ENCODE assay signal across 2 cellular contexts in the genomic region with DNA sequence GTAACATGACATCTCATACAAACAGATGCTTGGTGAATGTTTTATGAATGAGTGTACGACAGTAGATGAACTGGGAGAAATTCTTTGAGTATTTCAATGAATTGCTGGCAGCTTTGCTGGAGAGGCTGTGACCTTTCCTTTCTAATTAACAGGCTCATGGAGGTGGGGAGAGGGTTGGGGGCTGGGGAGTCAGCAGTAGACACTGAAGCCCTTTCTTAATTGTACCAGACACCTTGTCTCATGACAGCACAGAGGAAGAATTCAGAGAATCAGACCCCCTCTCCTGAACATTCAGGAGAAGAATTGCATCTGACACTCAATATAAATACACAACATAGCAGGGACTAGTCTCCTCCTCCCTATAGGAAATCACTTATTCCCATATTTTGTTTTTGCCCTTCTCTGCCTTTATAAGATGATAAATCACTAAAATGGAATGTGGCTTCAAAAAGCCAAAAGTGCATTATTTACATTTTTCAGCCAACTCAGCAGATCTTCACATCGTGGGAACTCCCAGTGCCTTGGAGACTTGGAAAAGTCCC.
TF ChIP-seq lines count a peak whose summit lies in the region.

No MANE protein-coding gene starts in this region.

TF ChIP-seq in A549, 52 proteins besides CTCF, POLR2A, EP300 and RAD21 (continued from another document):
- TF ChIP-seq CHD4 (IDR thresholded peaks at IDR 0.05; ENCODE audit: borderline replicate concordance) (no peak), MAFK (IDR thresholded peaks at IDR 0.05; ENCODE audit: partially characterized antibody) (peak; percentile 99), NFE2L2 (conservative IDR thresholded peaks at IDR 0.05; ENCODE audit: low read length) (no peak), JUN (IDR thresholded peaks at IDR 0.05) (0 out of 5 replicates have a peak, but pooled peaks of 1 of the 2 experiments have one; percentile 21), RCOR1 (IDR thresholded peaks at IDR 0.05; ENCODE audit: low read depth, low read length) (no peak), ZFP36 (IDR thresholded peaks at IDR 0.05; ENCODE audit: borderline replicate concordance, partially characterized antibody) (no peak), FOSL2 (IDR thresholded peaks at IDR 0.05) (no peak), FOSL2 (CRISPR knock-in tag; IDR thresholded peaks at IDR 0.05) (0 out of 2 replicates have a peak, but pooled peaks have one; percentile 39), POLR2AphosphoS2 (conservative IDR thresholded peaks at IDR 0.05; ENCODE audit: low read length) (no peak), FOSB (CRISPR knock-in tag; IDR thresholded peaks at IDR 0.05) (no peak), CHD2 (IDR thresholded peaks at IDR 0.05; ENCODE audit: low read length, partially characterized antibody) (no peak), CBX2 (IDR thresholded peaks at IDR 0.05; ENCODE audit: borderline replicate concordance, low read depth) (no peak), MYC (IDR thresholded peaks at IDR 0.05; ENCODE audit: borderline replicate concordance, low read length) (no peak), NPAS2 (CRISPR knock-in tag; IDR thresholded peaks at IDR 0.05; ENCODE audit: borderline replicate concordance) (no peak), ZNF302 (CRISPR knock-in tag; IDR thresholded peaks at IDR 0.05) (no peak), EHMT2 (IDR thresholded peaks at IDR 0.05; ENCODE audit: low read depth) (no peak), HOXA7 (CRISPR knock-in tag; IDR thresholded peaks at IDR 0.05) (no peak), KDM5A (IDR thresholded peaks at IDR 0.05) (no peak), KDM1A (IDR thresholded peaks at IDR 0.05; ENCODE audit: low read depth) (no peak), GATA3 (IDR thresholded peaks at IDR 0.05; ENCODE audit: borderline replicate concordance) (peak; percentile 61; the same call in 1 of the 2 replicates), HOXB5 (CRISPR knock-in tag; IDR thresholded peaks at IDR 0.05) (no peak)
- TF ChIP-seq, protein P1, sequence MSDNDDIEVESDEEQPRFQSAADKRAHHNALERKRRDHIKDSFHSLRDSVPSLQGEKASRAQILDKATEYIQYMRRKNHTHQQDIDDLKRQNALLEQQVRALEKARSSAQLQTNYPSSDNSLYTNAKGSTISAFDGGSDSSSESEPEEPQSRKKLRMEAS (IDR thresholded peaks at IDR 0.05) = no peak
- TF ChIP-seq, protein P2, sequence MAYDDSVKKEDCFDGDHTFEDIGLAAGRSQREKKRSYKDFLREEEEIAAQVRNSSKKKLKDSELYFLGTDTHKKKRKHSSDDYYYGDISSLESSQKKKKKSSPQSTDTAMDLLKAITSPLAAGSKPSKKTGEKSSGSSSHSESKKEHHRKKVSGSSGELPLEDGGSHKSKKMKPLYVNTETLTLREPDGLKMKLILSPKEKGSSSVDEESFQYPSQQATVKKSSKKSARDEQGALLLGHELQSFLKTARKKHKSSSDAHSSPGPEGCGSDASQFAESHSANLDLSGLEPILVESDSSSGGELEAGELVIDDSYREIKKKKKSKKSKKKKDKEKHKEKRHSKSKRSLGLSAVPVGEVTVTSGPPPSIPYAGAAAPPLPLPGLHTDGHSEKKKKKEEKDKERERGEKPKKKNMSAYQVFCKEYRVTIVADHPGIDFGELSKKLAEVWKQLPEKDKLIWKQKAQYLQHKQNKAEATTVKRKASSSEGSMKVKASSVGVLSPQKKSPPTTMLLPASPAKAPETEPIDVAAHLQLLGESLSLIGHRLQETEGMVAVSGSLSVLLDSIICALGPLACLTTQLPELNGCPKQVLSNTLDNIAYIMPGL (CRISPR knock-in tag; IDR thresholded peaks at IDR 0.05; ENCODE audit: borderline replicate concordance) = no peak

TF ChIP-seq in K562, 482 proteins besides CTCF, POLR2A, EP300 and RAD21 (continued from another document):
- no peak for TF ChIP-seq BRCA1 (IDR thresholded peaks at IDR 0.05)
- no peak for TF ChIP-seq BRCA1 (CRISPR knock-in tag; IDR thresholded peaks at IDR 0.05)
- TF ChIP-seq MCM5 (IDR thresholded peaks at IDR 0.05; ENCODE audit: low read depth) = no peak
- no peak for TF ChIP-seq ZNF3 (CRISPR knock-in tag; IDR thresholded peaks at IDR 0.05)
- TF ChIP-seq MAFK (IDR thresholded peaks at IDR 0.05; ENCODE audit: low read length) = peak; percentile 21; the same call in 1 of the 2 replicates
- peak; percentile 52 for TF ChIP-seq MAFF (IDR thresholded peaks at IDR 0.05; ENCODE audit: low read length)
- TF ChIP-seq ETV6 (IDR thresholded peaks at IDR 0.05; ENCODE audit: borderline replicate concordance in 1 of 2, low read depth in 2 of 2, low read length in 1 of 2) = no peak
- TF ChIP-seq ETV6 (CRISPR knock-in tag; IDR thresholded peaks at IDR 0.05; ENCODE audit: borderline replicate concordance) = no peak
- no peak for TF ChIP-seq HSF4 (CRISPR knock-in tag; IDR thresholded peaks at IDR 0.05; ENCODE audit: borderline replicate concordance)
- no peak for TF ChIP-seq PHB2 (IDR thresholded peaks at IDR 0.05; ENCODE audit: low read depth)
- TF ChIP-seq, protein P3, sequence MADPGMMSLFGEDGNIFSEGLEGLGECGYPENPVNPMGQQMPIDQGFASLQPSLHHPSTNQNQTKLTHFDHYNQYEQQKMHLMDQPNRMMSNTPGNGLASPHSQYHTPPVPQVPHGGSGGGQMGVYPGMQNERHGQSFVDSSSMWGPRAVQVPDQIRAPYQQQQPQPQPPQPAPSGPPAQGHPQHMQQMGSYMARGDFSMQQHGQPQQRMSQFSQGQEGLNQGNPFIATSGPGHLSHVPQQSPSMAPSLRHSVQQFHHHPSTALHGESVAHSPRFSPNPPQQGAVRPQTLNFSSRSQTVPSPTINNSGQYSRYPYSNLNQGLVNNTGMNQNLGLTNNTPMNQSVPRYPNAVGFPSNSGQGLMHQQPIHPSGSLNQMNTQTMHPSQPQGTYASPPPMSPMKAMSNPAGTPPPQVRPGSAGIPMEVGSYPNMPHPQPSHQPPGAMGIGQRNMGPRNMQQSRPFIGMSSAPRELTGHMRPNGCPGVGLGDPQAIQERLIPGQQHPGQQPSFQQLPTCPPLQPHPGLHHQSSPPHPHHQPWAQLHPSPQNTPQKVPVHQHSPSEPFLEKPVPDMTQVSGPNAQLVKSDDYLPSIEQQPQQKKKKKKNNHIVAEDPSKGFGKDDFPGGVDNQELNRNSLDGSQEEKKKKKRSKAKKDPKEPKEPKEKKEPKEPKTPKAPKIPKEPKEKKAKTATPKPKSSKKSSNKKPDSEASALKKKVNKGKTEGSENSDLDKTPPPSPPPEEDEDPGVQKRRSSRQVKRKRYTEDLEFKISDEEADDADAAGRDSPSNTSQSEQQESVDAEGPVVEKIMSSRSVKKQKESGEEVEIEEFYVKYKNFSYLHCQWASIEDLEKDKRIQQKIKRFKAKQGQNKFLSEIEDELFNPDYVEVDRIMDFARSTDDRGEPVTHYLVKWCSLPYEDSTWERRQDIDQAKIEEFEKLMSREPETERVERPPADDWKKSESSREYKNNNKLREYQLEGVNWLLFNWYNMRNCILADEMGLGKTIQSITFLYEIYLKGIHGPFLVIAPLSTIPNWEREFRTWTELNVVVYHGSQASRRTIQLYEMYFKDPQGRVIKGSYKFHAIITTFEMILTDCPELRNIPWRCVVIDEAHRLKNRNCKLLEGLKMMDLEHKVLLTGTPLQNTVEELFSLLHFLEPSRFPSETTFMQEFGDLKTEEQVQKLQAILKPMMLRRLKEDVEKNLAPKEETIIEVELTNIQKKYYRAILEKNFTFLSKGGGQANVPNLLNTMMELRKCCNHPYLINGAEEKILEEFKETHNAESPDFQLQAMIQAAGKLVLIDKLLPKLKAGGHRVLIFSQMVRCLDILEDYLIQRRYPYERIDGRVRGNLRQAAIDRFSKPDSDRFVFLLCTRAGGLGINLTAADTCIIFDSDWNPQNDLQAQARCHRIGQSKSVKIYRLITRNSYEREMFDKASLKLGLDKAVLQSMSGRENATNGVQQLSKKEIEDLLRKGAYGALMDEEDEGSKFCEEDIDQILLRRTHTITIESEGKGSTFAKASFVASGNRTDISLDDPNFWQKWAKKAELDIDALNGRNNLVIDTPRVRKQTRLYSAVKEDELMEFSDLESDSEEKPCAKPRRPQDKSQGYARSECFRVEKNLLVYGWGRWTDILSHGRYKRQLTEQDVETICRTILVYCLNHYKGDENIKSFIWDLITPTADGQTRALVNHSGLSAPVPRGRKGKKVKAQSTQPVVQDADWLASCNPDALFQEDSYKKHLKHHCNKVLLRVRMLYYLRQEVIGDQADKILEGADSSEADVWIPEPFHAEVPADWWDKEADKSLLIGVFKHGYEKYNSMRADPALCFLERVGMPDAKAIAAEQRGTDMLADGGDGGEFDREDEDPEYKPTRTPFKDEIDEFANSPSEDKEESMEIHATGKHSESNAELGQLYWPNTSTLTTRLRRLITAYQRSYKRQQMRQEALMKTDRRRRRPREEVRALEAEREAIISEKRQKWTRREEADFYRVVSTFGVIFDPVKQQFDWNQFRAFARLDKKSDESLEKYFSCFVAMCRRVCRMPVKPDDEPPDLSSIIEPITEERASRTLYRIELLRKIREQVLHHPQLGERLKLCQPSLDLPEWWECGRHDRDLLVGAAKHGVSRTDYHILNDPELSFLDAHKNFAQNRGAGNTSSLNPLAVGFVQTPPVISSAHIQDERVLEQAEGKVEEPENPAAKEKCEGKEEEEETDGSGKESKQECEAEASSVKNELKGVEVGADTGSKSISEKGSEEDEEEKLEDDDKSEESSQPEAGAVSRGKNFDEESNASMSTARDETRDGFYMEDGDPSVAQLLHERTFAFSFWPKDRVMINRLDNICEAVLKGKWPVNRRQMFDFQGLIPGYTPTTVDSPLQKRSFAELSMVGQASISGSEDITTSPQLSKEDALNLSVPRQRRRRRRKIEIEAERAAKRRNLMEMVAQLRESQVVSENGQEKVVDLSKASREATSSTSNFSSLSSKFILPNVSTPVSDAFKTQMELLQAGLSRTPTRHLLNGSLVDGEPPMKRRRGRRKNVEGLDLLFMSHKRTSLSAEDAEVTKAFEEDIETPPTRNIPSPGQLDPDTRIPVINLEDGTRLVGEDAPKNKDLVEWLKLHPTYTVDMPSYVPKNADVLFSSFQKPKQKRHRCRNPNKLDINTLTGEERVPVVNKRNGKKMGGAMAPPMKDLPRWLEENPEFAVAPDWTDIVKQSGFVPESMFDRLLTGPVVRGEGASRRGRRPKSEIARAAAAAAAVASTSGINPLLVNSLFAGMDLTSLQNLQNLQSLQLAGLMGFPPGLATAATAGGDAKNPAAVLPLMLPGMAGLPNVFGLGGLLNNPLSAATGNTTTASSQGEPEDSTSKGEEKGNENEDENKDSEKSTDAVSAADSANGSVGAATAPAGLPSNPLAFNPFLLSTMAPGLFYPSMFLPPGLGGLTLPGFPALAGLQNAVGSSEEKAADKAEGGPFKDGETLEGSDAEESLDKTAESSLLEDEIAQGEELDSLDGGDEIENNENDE (IDR thresholded peaks at IDR 0.05; ENCODE audit: low read depth, low read length) = no peak
- no peak for TF ChIP-seq ZNF57 (CRISPR knock-in tag; IDR thresholded peaks at IDR 0.05)
- TF ChIP-seq THRA (IDR thresholded peaks at IDR 0.05) = no peak
- TF ChIP-seq PBX2 (CRISPR knock-in tag; IDR thresholded peaks at IDR 0.05; ENCODE audit: low read depth) = no peak
- no peak for TF ChIP-seq PBX2 (tag; conservative IDR thresholded peaks at IDR 0.05; ENCODE audit: low read depth)
- TF ChIP-seq C11orf30 (IDR thresholded peaks at IDR 0.05; ENCODE audit: low read depth) = peak; percentile 62; the same call in 1 of the 2 replicates
- TF ChIP-seq ZNF316 (IDR thresholded peaks at IDR 0.05) = peak; percentile 69
